Comparison of ENCODE assay signal across 1 cellular context in the genomic region with DNA sequence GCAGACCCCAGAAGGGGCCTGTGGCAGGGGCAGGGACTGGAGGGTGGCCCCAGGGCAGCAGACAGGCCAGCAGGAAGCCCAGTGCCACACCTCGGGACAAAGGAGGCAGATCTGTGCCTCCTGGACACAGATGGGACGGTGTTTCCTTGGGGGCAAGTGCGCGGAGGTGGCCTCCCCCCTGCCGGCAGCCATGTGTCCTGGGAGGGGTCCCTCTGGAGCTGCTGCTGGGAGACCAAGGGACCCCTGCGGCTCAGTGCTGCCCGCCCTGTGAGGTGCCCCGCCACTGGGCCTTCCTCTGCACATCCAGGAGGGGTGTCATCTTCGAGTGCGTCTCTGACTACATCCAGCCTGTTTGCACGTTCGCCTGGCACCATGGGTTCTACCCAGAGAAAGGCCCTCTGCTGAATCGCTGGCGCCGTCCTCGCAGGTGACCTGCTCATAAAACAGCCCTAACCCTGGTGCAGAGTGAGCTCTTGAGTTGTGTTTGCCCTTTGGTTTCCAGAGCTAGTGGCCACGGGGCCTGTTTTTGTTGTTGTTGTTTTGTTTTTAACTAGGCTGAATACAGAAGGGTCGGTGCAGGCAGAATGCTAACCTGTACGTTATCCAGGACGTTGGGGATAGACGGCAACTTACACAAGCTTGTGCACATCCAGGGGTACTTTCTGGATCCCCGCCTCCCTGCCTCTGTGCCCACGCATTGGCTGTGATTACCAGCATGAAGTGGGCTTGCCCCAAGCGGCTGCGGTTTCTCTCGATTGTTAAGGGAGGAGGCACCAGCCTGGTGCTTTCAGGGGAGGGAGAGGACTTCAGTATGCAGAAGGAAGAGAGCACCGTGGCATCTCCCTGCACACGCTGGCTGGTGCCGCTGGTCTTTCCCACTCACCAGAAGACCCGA.
TF ChIP-seq lines count a peak whose summit lies in the region.

No MANE protein-coding gene starts in this region.

TF ChIP-seq in GM23338, 12 proteins besides CTCF, POLR2A, EP300 and RAD21 (continued from another document):
- TF ChIP-seq, protein P1, sequence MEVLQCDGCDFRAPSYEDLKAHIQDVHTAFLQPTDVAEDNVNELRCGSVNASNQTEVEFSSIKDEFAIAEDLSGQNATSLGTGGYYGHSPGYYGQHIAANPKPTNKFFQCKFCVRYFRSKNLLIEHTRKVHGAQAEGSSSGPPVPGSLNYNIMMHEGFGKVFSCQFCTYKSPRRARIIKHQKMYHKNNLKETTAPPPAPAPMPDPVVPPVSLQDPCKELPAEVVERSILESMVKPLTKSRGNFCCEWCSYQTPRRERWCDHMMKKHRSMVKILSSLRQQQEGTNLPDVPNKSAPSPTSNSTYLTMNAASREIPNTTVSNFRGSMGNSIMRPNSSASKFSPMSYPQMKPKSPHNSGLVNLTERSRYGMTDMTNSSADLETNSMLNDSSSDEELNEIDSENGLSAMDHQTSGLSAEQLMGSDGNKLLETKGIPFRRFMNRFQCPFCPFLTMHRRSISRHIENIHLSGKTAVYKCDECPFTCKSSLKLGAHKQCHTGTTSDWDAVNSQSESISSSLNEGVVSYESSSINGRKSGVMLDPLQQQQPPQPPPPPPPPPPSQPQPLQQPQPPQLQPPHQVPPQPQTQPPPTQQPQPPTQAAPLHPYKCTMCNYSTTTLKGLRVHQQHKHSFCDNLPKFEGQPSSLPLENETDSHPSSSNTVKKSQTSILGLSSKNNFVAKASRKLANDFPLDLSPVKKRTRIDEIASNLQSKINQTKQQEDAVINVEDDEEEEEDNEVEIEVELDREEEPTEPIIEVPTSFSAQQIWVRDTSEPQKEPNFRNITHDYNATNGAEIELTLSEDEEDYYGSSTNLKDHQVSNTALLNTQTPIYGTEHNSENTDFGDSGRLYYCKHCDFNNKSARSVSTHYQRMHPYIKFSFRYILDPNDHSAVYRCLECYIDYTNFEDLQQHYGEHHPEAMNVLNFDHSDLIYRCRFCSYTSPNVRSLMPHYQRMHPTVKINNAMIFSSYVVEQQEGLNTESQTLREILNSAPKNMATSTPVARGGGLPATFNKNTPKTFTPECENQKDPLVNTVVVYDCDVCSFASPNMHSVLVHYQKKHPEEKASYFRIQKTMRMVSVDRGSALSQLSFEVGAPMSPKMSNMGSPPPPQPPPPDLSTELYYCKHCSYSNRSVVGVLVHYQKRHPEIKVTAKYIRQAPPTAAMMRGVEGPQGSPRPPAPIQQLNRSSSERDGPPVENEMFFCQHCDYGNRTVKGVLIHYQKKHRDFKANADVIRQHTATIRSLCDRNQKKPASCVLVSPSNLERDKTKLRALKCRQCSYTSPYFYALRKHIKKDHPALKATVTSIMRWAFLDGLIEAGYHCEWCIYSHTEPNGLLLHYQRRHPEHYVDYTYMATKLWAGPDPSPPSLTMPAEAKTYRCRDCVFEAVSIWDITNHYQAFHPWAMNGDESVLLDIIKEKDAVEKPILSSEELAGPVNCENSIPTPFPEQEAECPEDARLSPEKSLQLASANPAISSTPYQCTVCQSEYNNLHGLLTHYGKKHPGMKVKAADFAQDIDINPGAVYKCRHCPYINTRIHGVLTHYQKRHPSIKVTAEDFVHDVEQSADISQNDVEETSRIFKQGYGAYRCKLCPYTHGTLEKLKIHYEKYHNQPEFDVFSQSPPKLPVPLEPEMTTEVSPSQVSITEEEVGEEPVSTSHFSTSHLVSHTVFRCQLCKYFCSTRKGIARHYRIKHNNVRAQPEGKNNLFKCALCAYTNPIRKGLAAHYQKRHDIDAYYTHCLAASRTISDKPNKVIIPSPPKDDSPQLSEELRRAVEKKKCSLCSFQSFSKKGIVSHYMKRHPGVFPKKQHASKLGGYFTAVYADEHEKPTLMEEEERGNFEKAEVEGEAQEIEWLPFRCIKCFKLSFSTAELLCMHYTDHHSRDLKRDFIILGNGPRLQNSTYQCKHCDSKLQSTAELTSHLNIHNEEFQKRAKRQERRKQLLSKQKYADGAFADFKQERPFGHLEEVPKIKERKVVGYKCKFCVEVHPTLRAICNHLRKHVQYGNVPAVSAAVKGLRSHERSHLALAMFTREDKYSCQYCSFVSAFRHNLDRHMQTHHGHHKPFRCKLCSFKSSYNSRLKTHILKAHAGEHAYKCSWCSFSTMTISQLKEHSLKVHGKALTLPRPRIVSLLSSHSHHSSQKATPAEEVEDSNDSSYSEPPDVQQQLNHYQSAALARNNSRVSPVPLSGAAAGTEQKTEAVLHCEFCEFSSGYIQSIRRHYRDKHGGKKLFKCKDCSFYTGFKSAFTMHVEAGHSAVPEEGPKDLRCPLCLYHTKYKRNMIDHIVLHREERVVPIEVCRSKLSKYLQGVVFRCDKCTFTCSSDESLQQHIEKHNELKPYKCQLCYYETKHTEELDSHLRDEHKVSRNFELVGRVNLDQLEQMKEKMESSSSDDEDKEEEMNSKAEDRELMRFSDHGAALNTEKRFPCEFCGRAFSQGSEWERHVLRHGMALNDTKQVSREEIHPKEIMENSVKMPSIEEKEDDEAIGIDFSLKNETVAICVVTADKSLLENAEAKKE (CRISPR knock-in tag; IDR thresholded peaks at IDR 0.05), result no peak
- TF ChIP-seq ZNF331 (CRISPR knock-in tag; IDR thresholded peaks at IDR 0.05; ENCODE audit: low read depth), result no peak
- TF ChIP-seq, protein P2, sequence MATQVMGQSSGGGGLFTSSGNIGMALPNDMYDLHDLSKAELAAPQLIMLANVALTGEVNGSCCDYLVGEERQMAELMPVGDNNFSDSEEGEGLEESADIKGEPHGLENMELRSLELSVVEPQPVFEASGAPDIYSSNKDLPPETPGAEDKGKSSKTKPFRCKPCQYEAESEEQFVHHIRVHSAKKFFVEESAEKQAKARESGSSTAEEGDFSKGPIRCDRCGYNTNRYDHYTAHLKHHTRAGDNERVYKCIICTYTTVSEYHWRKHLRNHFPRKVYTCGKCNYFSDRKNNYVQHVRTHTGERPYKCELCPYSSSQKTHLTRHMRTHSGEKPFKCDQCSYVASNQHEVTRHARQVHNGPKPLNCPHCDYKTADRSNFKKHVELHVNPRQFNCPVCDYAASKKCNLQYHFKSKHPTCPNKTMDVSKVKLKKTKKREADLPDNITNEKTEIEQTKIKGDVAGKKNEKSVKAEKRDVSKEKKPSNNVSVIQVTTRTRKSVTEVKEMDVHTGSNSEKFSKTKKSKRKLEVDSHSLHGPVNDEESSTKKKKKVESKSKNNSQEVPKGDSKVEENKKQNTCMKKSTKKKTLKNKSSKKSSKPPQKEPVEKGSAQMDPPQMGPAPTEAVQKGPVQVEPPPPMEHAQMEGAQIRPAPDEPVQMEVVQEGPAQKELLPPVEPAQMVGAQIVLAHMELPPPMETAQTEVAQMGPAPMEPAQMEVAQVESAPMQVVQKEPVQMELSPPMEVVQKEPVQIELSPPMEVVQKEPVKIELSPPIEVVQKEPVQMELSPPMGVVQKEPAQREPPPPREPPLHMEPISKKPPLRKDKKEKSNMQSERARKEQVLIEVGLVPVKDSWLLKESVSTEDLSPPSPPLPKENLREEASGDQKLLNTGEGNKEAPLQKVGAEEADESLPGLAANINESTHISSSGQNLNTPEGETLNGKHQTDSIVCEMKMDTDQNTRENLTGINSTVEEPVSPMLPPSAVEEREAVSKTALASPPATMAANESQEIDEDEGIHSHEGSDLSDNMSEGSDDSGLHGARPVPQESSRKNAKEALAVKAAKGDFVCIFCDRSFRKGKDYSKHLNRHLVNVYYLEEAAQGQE (IDR thresholded peaks at IDR 0.05; ENCODE audit: unreplicated experiment), result no peak
- TF ChIP-seq EZH2phosphoT487 (IDR thresholded peaks at IDR 0.05; ENCODE audit: unreplicated experiment), result no peak
- TF ChIP-seq CREB1 (CRISPR knock-in tag; IDR thresholded peaks at IDR 0.05; ENCODE audit: low read depth), result no peak
TF ChIP-seq in GM23338: peak in this region for 0.
